ENCODE assay signal across 9 cellular contexts in the genomic region with DNA sequence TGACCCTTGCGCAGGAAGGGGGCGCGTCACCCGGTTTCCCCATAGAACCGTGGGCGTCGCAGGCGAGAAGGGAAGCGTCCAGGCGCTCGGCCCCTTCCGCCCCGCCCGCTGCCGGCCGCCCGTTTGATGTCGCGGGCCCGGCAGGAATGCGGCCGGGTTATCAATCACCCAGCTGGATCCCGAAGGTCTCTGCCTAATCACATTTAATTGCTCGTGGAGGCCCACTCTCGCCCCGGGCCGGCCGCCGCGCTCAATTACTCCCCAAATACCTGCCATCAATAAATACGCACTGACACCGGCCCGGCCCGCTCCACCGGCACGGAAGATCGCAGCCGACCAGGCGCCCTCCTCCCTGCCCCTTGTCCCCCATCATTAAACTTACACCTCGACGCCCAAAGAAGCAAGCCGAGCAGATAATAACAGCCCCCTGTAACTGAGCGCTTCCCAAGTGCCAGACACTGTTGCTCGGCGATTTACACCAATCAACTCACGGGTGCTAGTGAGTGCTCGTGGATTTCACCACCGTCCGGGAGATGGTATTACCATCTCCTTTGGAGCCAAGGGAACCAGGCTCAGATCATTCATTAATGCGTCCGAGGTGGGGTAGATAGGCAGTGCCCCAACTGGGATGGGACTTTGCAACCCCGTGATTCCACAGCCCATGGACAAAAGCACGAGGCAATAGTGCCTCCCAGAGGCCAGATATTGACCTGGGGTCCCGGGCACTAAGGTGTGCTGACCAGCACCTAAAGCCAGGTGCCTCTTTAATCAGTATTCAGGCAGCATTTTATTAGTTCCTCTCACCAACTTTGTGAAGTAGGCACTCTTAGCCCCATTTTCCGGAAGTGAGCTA.
A peak's percentile ranks its signal among the peaks of the same experiment; 100 is the strongest.
DNase-seq lines count a peak whose midpoint lies in the region; ATAC-seq and TF ChIP-seq lines count a peak whose summit lies in the region.
"Had no signal": no experiment of that assay in that cellular context is flagged by ENCODE, and none has a peak within 500 bp of the region (broad histone marks: within the 10 kb centered on the region; RNA-seq: fewer than 3 reads in every experiment).

No MANE protein-coding gene starts in this region.

- POLR2A ChIA-PET in HEK293 (lab: Yijun Ruan, JAX): interaction anchor here (1.5 kb wide), 1 partner anchor 15 kb away, joined by 6 read pairs; no protein-coding TSS in a partner anchor

- DNase-seq in astrocyte of the hippocampus (ENCODE audit: low read depth, low spot score) (peak; percentile 48), kidney tubule cell (ENCODE audit: low spot score) (peak; percentile 16), NCI-H524 treated with DMSO at 0.1 percent for 48 hours (lab: John Stamatoyannopoulos, UW) (no peak)
- DNase-seq in activated T-cell treated with anti-CD3 and anti-CD28 coated beads, Interleukin-2, amount 50 U/mL, for 24 hours: no peak
- DNase-seq in stimulated activated CD4-positive, alpha-beta T cell treated with anti-CD3 and anti-CD28 coated beads, Interleukin-4, amount 100 ng/mL, for 4 hours: no peak
- DNase-seq: spleen had no signal

- H3K9me3 Mint-ChIP-seq in activated T-cell treated with anti-CD3 and anti-CD28 coated beads, Interleukin-2, amount 50 U/mL, for 24 hours: no peaks in the 10 kb centered on the region

- no peak overlapping the region for H3K4me3 ChIP-seq in HEK293 (ENCODE audit: low read depth, low read length)

- H3K27me3 Mint-ChIP-seq in activated T-cell treated with anti-CD3 and anti-CD28 coated beads, Interleukin-2, amount 50 U/mL, for 24 hours: peaks cover 79% of the 10 kb centered on the region

- H3K9me3 ChIP-seq in HEK293 (ENCODE audit: control insufficient read depth, insufficient read depth, low read depth, low read length): no peaks in the 10 kb centered on the region
- H3K9me3 ChIP-seq: spleen had no signal

- H3K36me3 ChIP-seq in HEK293 (ENCODE audit: control insufficient read depth in 2 of 2, insufficient read depth in 1 of 2, low read length in 2 of 2): peaks cover 0 to 20% of the 10 kb centered on the region in 2 experiments; a peak in 1 of 3 replicates
- H3K36me3 ChIP-seq: spleen had no signal

- H3K4me1 ChIP-seq in HEK293 (ENCODE audit: control insufficient read depth, insufficient read depth, low read length): peaks cover 3% of the 10 kb centered on the region

- CTCF ChIA-PET in HEK293 (lab: Yijun Ruan, JAX): interaction anchor here (0.6 to 1.7 kb wide), 13 partner anchors 8 to 425 kb away, joined by 3 to 12 read pairs (median 3); no protein-coding TSS in a partner anchor

- H3K27ac Mint-ChIP-seq in activated T-cell treated with anti-CD3 and anti-CD28 coated beads, Interleukin-2, amount 50 U/mL, for 24 hours: no peak overlapping the region

- H3K4me3 Mint-ChIP-seq in activated T-cell treated with anti-CD3 and anti-CD28 coated beads, Interleukin-2, amount 50 U/mL, for 24 hours: no peak overlapping the region

- H3K4me1 Mint-ChIP-seq in activated T-cell treated with anti-CD3 and anti-CD28 coated beads, Interleukin-2, amount 50 U/mL, for 24 hours (ENCODE audit: low read depth): peaks cover 4% of the 10 kb centered on the region

- TF ChIP-seq CTCF in 22Rv1 (IDR thresholded peaks at IDR 0.05) (peak; percentile 38), HEK293 (tag by site-specific recombination; IDR thresholded peaks at IDR 0.05) (0 out of 2 replicates have a peak, but pooled peaks have one; percentile 29)

- no peaks in the 10 kb centered on the region for H3K36me3 Mint-ChIP-seq in activated T-cell treated with anti-CD3 and anti-CD28 coated beads, Interleukin-2, amount 50 U/mL, for 24 hours (ENCODE audit: low read depth)

- H3K27ac ChIP-seq in 22Rv1 (no peak overlapping the region), HEK293 (ENCODE audit: extremely low read depth, low read depth, low read length) (no peak overlapping the region)
- H3K27ac ChIP-seq: spleen had no signal

- ATAC-seq in HG02798 (IDR thresholded peaks at IDR 0.05; ENCODE audit: poor library complexity, unreplicated experiment): no peak

TF ChIP-seq in HEK293, 187 proteins besides CTCF, POLR2A, EP300 and RAD21:
- TF ChIP-seq ZNF654 (tag by site-specific recombination; IDR thresholded peaks at IDR 0.05; ENCODE audit: low read depth) (peak; percentile 46; the same call in 1 of the 2 replicates), TCF7L2 (IDR thresholded peaks at IDR 0.05; ENCODE audit: borderline replicate concordance, low read depth, low read length) (peak; percentile 97), TRIM28 (IDR thresholded peaks at IDR 0.05; ENCODE audit: borderline replicate concordance, low read length) (0 out of 2 replicates have a peak, but pooled peaks have one; percentile 9), ZFP69B (tag by site-specific recombination; IDR thresholded peaks at IDR 0.05) (no peak)
- TF ChIP-seq, protein P1, sequence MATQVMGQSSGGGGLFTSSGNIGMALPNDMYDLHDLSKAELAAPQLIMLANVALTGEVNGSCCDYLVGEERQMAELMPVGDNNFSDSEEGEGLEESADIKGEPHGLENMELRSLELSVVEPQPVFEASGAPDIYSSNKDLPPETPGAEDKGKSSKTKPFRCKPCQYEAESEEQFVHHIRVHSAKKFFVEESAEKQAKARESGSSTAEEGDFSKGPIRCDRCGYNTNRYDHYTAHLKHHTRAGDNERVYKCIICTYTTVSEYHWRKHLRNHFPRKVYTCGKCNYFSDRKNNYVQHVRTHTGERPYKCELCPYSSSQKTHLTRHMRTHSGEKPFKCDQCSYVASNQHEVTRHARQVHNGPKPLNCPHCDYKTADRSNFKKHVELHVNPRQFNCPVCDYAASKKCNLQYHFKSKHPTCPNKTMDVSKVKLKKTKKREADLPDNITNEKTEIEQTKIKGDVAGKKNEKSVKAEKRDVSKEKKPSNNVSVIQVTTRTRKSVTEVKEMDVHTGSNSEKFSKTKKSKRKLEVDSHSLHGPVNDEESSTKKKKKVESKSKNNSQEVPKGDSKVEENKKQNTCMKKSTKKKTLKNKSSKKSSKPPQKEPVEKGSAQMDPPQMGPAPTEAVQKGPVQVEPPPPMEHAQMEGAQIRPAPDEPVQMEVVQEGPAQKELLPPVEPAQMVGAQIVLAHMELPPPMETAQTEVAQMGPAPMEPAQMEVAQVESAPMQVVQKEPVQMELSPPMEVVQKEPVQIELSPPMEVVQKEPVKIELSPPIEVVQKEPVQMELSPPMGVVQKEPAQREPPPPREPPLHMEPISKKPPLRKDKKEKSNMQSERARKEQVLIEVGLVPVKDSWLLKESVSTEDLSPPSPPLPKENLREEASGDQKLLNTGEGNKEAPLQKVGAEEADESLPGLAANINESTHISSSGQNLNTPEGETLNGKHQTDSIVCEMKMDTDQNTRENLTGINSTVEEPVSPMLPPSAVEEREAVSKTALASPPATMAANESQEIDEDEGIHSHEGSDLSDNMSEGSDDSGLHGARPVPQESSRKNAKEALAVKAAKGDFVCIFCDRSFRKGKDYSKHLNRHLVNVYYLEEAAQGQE (tag by site-specific recombination; IDR thresholded peaks at IDR 0.05): peak; percentile 35
- TF ChIP-seq, protein P2, sequence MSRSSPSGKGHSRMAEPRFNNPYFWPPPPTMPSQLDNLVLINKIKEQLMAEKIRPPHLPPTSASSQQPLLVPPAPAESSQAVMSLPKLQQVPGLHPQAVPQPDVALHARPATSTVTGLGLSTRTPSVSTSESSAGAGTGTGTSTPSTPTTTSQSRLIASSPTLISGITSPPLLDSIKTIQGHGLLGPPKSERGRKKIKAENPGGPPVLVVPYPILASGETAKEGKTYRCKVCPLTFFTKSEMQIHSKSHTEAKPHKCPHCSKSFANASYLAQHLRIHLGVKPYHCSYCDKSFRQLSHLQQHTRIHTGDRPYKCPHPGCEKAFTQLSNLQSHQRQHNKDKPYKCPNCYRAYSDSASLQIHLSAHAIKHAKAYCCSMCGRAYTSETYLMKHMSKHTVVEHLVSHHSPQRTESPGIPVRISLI (tag by site-specific recombination; IDR thresholded peaks at IDR 0.05): no peak
TF ChIP-seq in HEK293: peak in this region for 4.

Comparison
In these comparisons a context has a peak if more than half of its experiments do, and no peak if none do; other contexts are left out.
1. DNase-seq: peak in astrocyte of the hippocampus (single experiment) and kidney tubule cell (single experiment); none in activated T-cell treated with anti-CD3 and anti-CD28 coated beads, Interleukin-2, amount 50 U/mL, for 24 hours (single experiment), stimulated activated CD4-positive, alpha-beta T cell treated with anti-CD3 and anti-CD28 coated beads, Interleukin-4, amount 100 ng/mL, for 4 hours (0 of 2) and NCI-H524 treated with DMSO at 0.1 percent for 48 hours (single experiment).